7 cellular contexts compared by ENCODE assay signal in genomic region chr16:69310479-69311114, GRCh38. TPM values are rescaled to one million over a fixed set of nuclear protein-coding genes. Genes with fewer than 3 reads are reported as not detected.
DNase-seq lines count a peak whose midpoint lies in the region; ATAC-seq, FAIRE-seq and TF ChIP-seq lines count a peak whose summit lies in the region.

No MANE protein-coding gene starts in this region.

- intact Hi-C loops in endothelial cell of umbilical vein (cut with micrococcal nuclease) (loop anchor here (1.0 to 5.0 kb wide), 3 partner anchors 20 to 257 kb away; partner anchors contain the start of genes COG8, NFAT5, NIP7 and PDF), ovary (cut with DNase I) (no loop called here)

- peak; percentile 75 for TF ChIP-seq POLR2A in endothelial cell of umbilical vein (IDR thresholded peaks at IDR 0.05; ENCODE audit: low read depth, low read length)
- no peak for TF ChIP-seq POLR2A in ovary (IDR thresholded peaks at IDR 0.05)

- dilution Hi-C loops in endothelial cell of umbilical vein (cut with MboI; ENCODE audit: extremely low pct_ligation_motif_present, low sequenced_read_pairs) = no loop called here

- POLR2A ChIA-PET in endothelial cell of umbilical vein (lab: Charles Lee) = no interaction called here
- POLR2A ChIA-PET in GM10248 (lab: Yijun Ruan, JAX) = no interaction called here

- BruUV-seq in endothelial cell of umbilical vein (replicated peaks; lab: Mats Ljungman, UMichigan) = TSS peak; percentile 60

- peak overlapping the region; percentile 90 for H2AFZ ChIP-seq in MM.1S (ENCODE audit: low read length)
- peak overlapping the region; percentile 18 for H2AFZ ChIP-seq in endothelial cell of umbilical vein (ENCODE audit: low read depth, low read length)

- H3K9me2 ChIP-seq in MM.1S (replicated peaks; ENCODE audit: insufficient read depth, low read length) = no peaks in the 10 kb centered on the region

- H3K27me3 ChIP-seq in MM.1S (replicated peaks; ENCODE audit: insufficient read depth, low read length) = no peaks in the 10 kb centered on the region
- H3K27me3 ChIP-seq in endothelial cell of umbilical vein (ENCODE audit: control insufficient read depth in 2 of 2, insufficient read depth in 2 of 2, low read length in 2 of 2) = no peaks in the 10 kb centered on the region
- no peaks in the 10 kb centered on the region for H3K27me3 ChIP-seq in ovary

- peak overlapping the region; percentile 36; the same call in 1 of the 2 replicates for H3K9ac ChIP-seq in MM.1S (ENCODE audit: low read length)
- H3K9ac ChIP-seq in endothelial cell of umbilical vein (replicated peaks; ENCODE audit: extremely low read depth, insufficient read depth, low read length) = peak overlapping the region; percentile 40

- 40 to 45% (median 44%) methylated on average over 23 of the region's 23 CpGs for WGBS in ovary, 3 donors

- H3F3A ChIP-seq in MM.1S (ENCODE audit: insufficient read depth, low read length) = peaks cover 8% of the 10 kb centered on the region; the same call in 1 of the 2 replicates

- H3K27ac ChIP-seq in MM.1S (ENCODE audit: low read length) (peak overlapping the region; percentile 31; the same call in 1 of the 2 replicates), endothelial cell of umbilical vein (ENCODE audit: insufficient read depth, low read depth, low read length) (peak overlapping the region; percentile 46), ovary (peak overlapping the region in 1 of 2 donors; percentile 44)

- H3K4me1 ChIP-seq in MM.1S (ENCODE audit: low read length) (peaks cover 5% of the 10 kb centered on the region; the same call in 1 of the 2 replicates), endothelial cell of umbilical vein (ENCODE audit: control insufficient read depth, extremely low read depth, insufficient read depth, low read length) (peaks cover 10% of the 10 kb centered on the region), ovary (ENCODE audit: insufficient read depth) (peaks cover 2% of the 10 kb centered on the region)

- CTCF ChIA-PET in endothelial cell of umbilical vein (lab: Charles Lee) = interaction anchor here (0.7 to 0.8 kb wide), 2 partner anchors 16 to 160 kb away, joined by 3 to 4 read pairs; no protein-coding TSS in a partner anchor
- CTCF ChIA-PET in GM10248 (lab: Yijun Ruan, JAX) = interaction anchor here (0.6 to 1.2 kb wide), 6 partner anchors 10 to 177 kb away, joined by 3 to 4 read pairs (median 3); partner anchors contain the start of gene COG8

- no peak for DNase-seq in MM.1S
- DNase-seq in endothelial cell of umbilical vein (ENCODE audit: low read depth, low spot score) = no peak
- peak in 3 of 5 donors; percentile 26 to 50 (median 49) for DNase-seq in ovary
- DNase-seq in stimulated activated CD4-positive, alpha-beta T cell treated with anti-CD3 and anti-CD28 coated beads, Interleukin-1b, Interleukin-23, amount 100 ng/mL, for 48 hours = no peak
- DNase-seq in NCI-H2196 treated with DMSO at 0.1 percent for 48 hours (lab: John Stamatoyannopoulos, UW; ENCODE audit: unreplicated experiment) = no peak
- DNase-seq in GM10248 (ENCODE audit: extremely low spot score) = no peak

- peak overlapping the region; percentile 82 for H3K4me2 ChIP-seq in MM.1S (ENCODE audit: low read depth, low read length)
- peak overlapping the region; percentile 61 for H3K4me2 ChIP-seq in endothelial cell of umbilical vein (ENCODE audit: insufficient read depth, low read length)

- no peak for TF ChIP-seq CTCF in MM.1S (IDR thresholded peaks at IDR 0.05; ENCODE audit: low read length)
- no peak for TF ChIP-seq CTCF in endothelial cell of umbilical vein (IDR thresholded peaks at IDR 0.05; ENCODE audit: extremely low read depth in 1 of 2, insufficient read depth in 1 of 2, low read depth in 1 of 2, low read length in 2 of 2)
- no peak for TF ChIP-seq CTCF in ovary (IDR thresholded peaks at IDR 0.05)
- TF ChIP-seq CTCF in GM10248 (IDR thresholded peaks at IDR 0.05; ENCODE audit: control extremely low read depth, extremely low read depth, low read depth, missing control alignments) = no peak

- no peaks in the 10 kb centered on the region for H3K36me3 ChIP-seq in MM.1S (replicated peaks; ENCODE audit: insufficient read depth, low read length)
- H3K36me3 ChIP-seq in endothelial cell of umbilical vein (ENCODE audit: control insufficient read depth in 2 of 2, extremely low read depth in 1 of 2, insufficient read depth in 2 of 2, low read length in 2 of 2) = peaks cover 6 to 8% of the 10 kb centered on the region in 2 experiments
- H3K36me3 ChIP-seq in ovary = no peaks in the 10 kb centered on the region

- no peak for FAIRE-seq in endothelial cell of umbilical vein (lab: Jason Lieb, UNC)

- H4K20me1 ChIP-seq in MM.1S (ENCODE audit: insufficient read depth, low read length) (0 out of 2 replicates have a peak, but pooled peaks cover 2% of the 10 kb centered on the region), endothelial cell of umbilical vein (replicated peaks; ENCODE audit: control insufficient read depth, extremely low read depth, insufficient read depth, low read length) (no peaks in the 10 kb centered on the region)

- H3K9me1 ChIP-seq in endothelial cell of umbilical vein (replicated peaks; ENCODE audit: control insufficient read depth, extremely low read depth, insufficient read depth, low read length) = no peaks in the 10 kb centered on the region

- peak; percentile 9 for ATAC-seq in GM21360 (IDR thresholded peaks at IDR 0.05; ENCODE audit: unreplicated experiment)

- H3K79me2 ChIP-seq in MM.1S (ENCODE audit: low read length) = peaks cover 39% of the 10 kb centered on the region
- H3K79me2 ChIP-seq in endothelial cell of umbilical vein (ENCODE audit: control insufficient read depth, insufficient read depth, low read length) = peaks cover 36% of the 10 kb centered on the region

- H3K9me3 ChIP-seq in MM.1S (replicated peaks; ENCODE audit: insufficient read depth, low read length) (no peaks in the 10 kb centered on the region), endothelial cell of umbilical vein (replicated peaks; ENCODE audit: control insufficient read depth, insufficient read depth, low read length) (no peaks in the 10 kb centered on the region), ovary (no peaks in the 10 kb centered on the region)

- peak overlapping the region; percentile 76 for H3K4me3 ChIP-seq in MM.1S (ENCODE audit: low read length)
- peak overlapping the region in 2 of 3 experiments; percentile 33 to 34 for H3K4me3 ChIP-seq in endothelial cell of umbilical vein (replicated peaks in 1 of 3; ENCODE audit: insufficient read depth in 1 of 3, low read depth in 1 of 3, low read length in 3 of 3)
- H3K4me3 ChIP-seq in ovary = peak overlapping the region; percentile 33

- TF ChIP-seq EP300 in ovary (IDR thresholded peaks at IDR 0.05) = no peak

RNA-seq across cellular contexts. Expression of gene VPS4A, which starts 0.6 kb away (rescaled TPM):
- 34.8 and 37.1 TPM in 2 replicates for total RNA-seq in endothelial cell of umbilical vein
- polyA plus RNA-seq in endothelial cell of umbilical vein = 20.9 and 22.3 TPM in 2 replicates
- polyA plus RNA-seq in endothelial cell of umbilical vein (2011; cell fraction: cytosol; rRNA removed) = 23.8 and 24.3 TPM in 2 replicates
- 39.1 and 39.8 TPM in 2 replicates for polyA plus RNA-seq in endothelial cell of umbilical vein (2011; cell fraction: nucleus; rRNA removed)
- polyA plus RNA-seq in endothelial cell of umbilical vein (2012) = 43.6 and 48.3 TPM in 2 replicates
- polyA minus RNA-seq in endothelial cell of umbilical vein = 23.5 and 28.4 TPM in 2 replicates
- 16.0 TPM for polyA minus RNA-seq in endothelial cell of umbilical vein (2011; cell fraction: cytosol; rRNA and poly(A)+ RNA removed)
- 17.9 and 21.1 TPM in 2 replicates for polyA minus RNA-seq in endothelial cell of umbilical vein (2011; cell fraction: nucleus; rRNA and poly(A)+ RNA removed)
- total RNA-seq in ovary = 10 to 100 TPM; 18.3 to 34.1 (median 29.5) TPM
- polyA plus RNA-seq in ovary = 10 to 100 TPM; 19.7 to 29.1 TPM

RNA-seq across cellular contexts. Expression of gene PDF, which starts 19.8 kb away (rescaled TPM):
- 13.3 and 16.7 TPM in 2 replicates for total RNA-seq in endothelial cell of umbilical vein
- 12.1 and 13.1 TPM in 2 replicates for polyA plus RNA-seq in endothelial cell of umbilical vein
- 9.3 TPM in 2 replicates for polyA plus RNA-seq in endothelial cell of umbilical vein (2011; cell fraction: cytosol; rRNA removed)
- 3.0 and 4.9 TPM in 2 replicates for polyA plus RNA-seq in endothelial cell of umbilical vein (2011; cell fraction: nucleus; rRNA removed)
- polyA plus RNA-seq in endothelial cell of umbilical vein (2012) = 4.1 and 4.3 TPM in 2 replicates
- polyA minus RNA-seq in endothelial cell of umbilical vein = 2.7 and 3.0 TPM in 2 replicates
- 19.8 TPM for polyA minus RNA-seq in endothelial cell of umbilical vein (2011; cell fraction: cytosol; rRNA and poly(A)+ RNA removed)
- polyA minus RNA-seq in endothelial cell of umbilical vein (2011; cell fraction: nucleus; rRNA and poly(A)+ RNA removed) = 1.6 and 2.4 TPM in 2 replicates
- total RNA-seq in ovary = 10 to 100 TPM in 4 of 7 donors, 1 to 10 TPM in 3; 6.5 to 14.3 (median 11.4) TPM
- 1 to 10 TPM in 1 of 2 donors, not detected in 1; 2.4 TPM for polyA plus RNA-seq in ovary

RNA-seq across cellular contexts. Expression of gene COG8, which starts 28.8 kb away (rescaled TPM):
- 25.1 and 31.6 TPM in 2 replicates for total RNA-seq in endothelial cell of umbilical vein
- 29.0 and 33.2 TPM in 2 replicates for polyA plus RNA-seq in endothelial cell of umbilical vein
- 22.4 and 24.1 TPM in 2 replicates for polyA plus RNA-seq in endothelial cell of umbilical vein (2011; cell fraction: cytosol; rRNA removed)
- polyA plus RNA-seq in endothelial cell of umbilical vein (2011; cell fraction: nucleus; rRNA removed) = 18.7 and 19.8 TPM in 2 replicates
- 14.8 and 19.5 TPM in 2 replicates for polyA plus RNA-seq in endothelial cell of umbilical vein (2012)
- polyA minus RNA-seq in endothelial cell of umbilical vein = 33.7 and 40.4 TPM in 2 replicates
- polyA minus RNA-seq in endothelial cell of umbilical vein (2011; cell fraction: cytosol; rRNA and poly(A)+ RNA removed) = 43.8 TPM
- polyA minus RNA-seq in endothelial cell of umbilical vein (2011; cell fraction: nucleus; rRNA and poly(A)+ RNA removed) = 19.0 and 21.7 TPM in 2 replicates
- total RNA-seq in ovary = 10 to 100 TPM; 31.8 to 48.9 (median 40.9) TPM
- polyA plus RNA-seq in ovary = 10 to 100 TPM; 21.0 to 28.6 TPM

RNA-seq across cellular contexts. Expression of gene NIP7, which starts 29.0 kb away (rescaled TPM):
- total RNA-seq in endothelial cell of umbilical vein (40.9 and 46.8 TPM in 2 replicates), ovary (10 to 100 TPM in 5 of 7 donors, 1 to 10 TPM in 2; 5.7 to 24.6 (median 16.6) TPM)
- polyA plus RNA-seq in endothelial cell of umbilical vein (8.1 and 8.8 TPM in 2 replicates), ovary (10 to 100 TPM in 1 of 2 donors, 1 to 10 TPM in 1; 7.8 to 23.2 TPM)
- polyA plus RNA-seq in endothelial cell of umbilical vein (2011; cell fraction: cytosol; rRNA removed) = 11.6 and 12.3 TPM in 2 replicates
- polyA plus RNA-seq in endothelial cell of umbilical vein (2011; cell fraction: nucleus; rRNA removed) = 8.6 and 10.4 TPM in 2 replicates
- polyA plus RNA-seq in endothelial cell of umbilical vein (2012) = 32.2 and 44.1 TPM in 2 replicates
- 16.8 and 17.6 TPM in 2 replicates for polyA minus RNA-seq in endothelial cell of umbilical vein
- polyA minus RNA-seq in endothelial cell of umbilical vein (2011; cell fraction: cytosol; rRNA and poly(A)+ RNA removed) = 12.2 TPM
- polyA minus RNA-seq in endothelial cell of umbilical vein (2011; cell fraction: nucleus; rRNA and poly(A)+ RNA removed) = 6.8 and 10.9 TPM in 2 replicates

RNA-seq across cellular contexts. Expression of gene TMED6, which starts 41.0 kb away (rescaled TPM):
- total RNA-seq in endothelial cell of umbilical vein (0.37 and 1.2 TPM in 2 replicates), ovary (1 to 10 TPM in 2 of 7 donors, under 1 TPM in 4, not detected in 1; 0.51 to 4.9 (median 0.66) TPM)
- polyA plus RNA-seq in endothelial cell of umbilical vein (not detected in 2 replicates), ovary (not detected)
- not detected in 2 replicates for polyA plus RNA-seq in endothelial cell of umbilical vein (2011; cell fraction: cytosol; rRNA removed)
- polyA plus RNA-seq in endothelial cell of umbilical vein (2011; cell fraction: nucleus; rRNA removed) = 0.32 and 0.68 TPM in 2 replicates
- 0.68 and 0.74 TPM in 2 replicates for polyA plus RNA-seq in endothelial cell of umbilical vein (2012)
- 1.4 TPM in 1 of 2 replicates, not detected in the other for polyA minus RNA-seq in endothelial cell of umbilical vein
- not detected for polyA minus RNA-seq in endothelial cell of umbilical vein (2011; cell fraction: cytosol; rRNA and poly(A)+ RNA removed)
- 0.91 TPM in 1 of 2 replicates, not detected in the other for polyA minus RNA-seq in endothelial cell of umbilical vein (2011; cell fraction: nucleus; rRNA and poly(A)+ RNA removed)

Comparison
In these comparisons a context has a peak if more than half of its experiments do, and no peak if none do; other contexts are left out.
1. DNase-seq: peak in ovary (3 of 5); none in MM.1S (single experiment), endothelial cell of umbilical vein (single experiment), stimulated activated CD4-positive, alpha-beta T cell treated with anti-CD3 and anti-CD28 coated beads, Interleukin-1b, Interleukin-23, amount 100 ng/mL, for 48 hours (single experiment), NCI-H2196 treated with DMSO at 0.1 percent for 48 hours (single experiment) and GM10248 (single experiment).
2. Peak in every context shown above with its lines, with median percentiles within 50 percentile points of each other: H3K4me3 ChIP-seq.